In genomic region chr12:1791104-1791927, GRCh38 we compare ENCODE assay signal across 1 cellular context.
TF ChIP-seq lines count a peak whose summit lies in the region.

No MANE protein-coding gene starts in this region.

TF ChIP-seq in HepG2, 621 proteins besides CTCF, POLR2A, EP300 and RAD21 (continued from another document and continues in another):
- TF ChIP-seq DZIP1 (CRISPR knock-in tag; IDR thresholded peaks at IDR 0.05) = no peak
- TF ChIP-seq ZBTB20 (CRISPR knock-in tag; IDR thresholded peaks at IDR 0.05; ENCODE audit: borderline replicate concordance, low read depth) = no peak
- TF ChIP-seq NFE2 (CRISPR knock-in tag; IDR thresholded peaks at IDR 0.05) = no peak
- TF ChIP-seq ZNF564 (CRISPR knock-in tag; IDR thresholded peaks at IDR 0.05) = no peak
- peak; percentile 91 for TF ChIP-seq SMC3 (IDR thresholded peaks at IDR 0.05; ENCODE audit: low read length)
- no peak for TF ChIP-seq ZNF276 (CRISPR knock-in tag; IDR thresholded peaks at IDR 0.05; ENCODE audit: low read depth)
- TF ChIP-seq ZNF850 (CRISPR knock-in tag; conservative IDR thresholded peaks at IDR 0.05) = no peak
- TF ChIP-seq ADNP (CRISPR knock-in tag; IDR thresholded peaks at IDR 0.05) = no peak
- TF ChIP-seq GABPA (IDR thresholded peaks at IDR 0.05; ENCODE audit: low read depth, low read length) = no peak
- 0 out of 2 replicates have a peak, but pooled peaks have one; percentile 12 for TF ChIP-seq GABPA (CRISPR knock-in tag; IDR thresholded peaks at IDR 0.05; ENCODE audit: low read depth)
- TF ChIP-seq ZFP36L1 (CRISPR knock-in tag; IDR thresholded peaks at IDR 0.05) = peak; percentile 20; the same call in 1 of the 2 replicates
- no peak for TF ChIP-seq GMEB1 (CRISPR knock-in tag; IDR thresholded peaks at IDR 0.05; ENCODE audit: borderline replicate concordance)
- TF ChIP-seq REST (IDR thresholded peaks at IDR 0.05; ENCODE audit: borderline replicate concordance in 1 of 2, low read depth in 1 of 2, low read length in 2 of 2) = no peak
- TF ChIP-seq REL (CRISPR knock-in tag; conservative IDR thresholded peaks at IDR 0.05) = no peak
- TF ChIP-seq, protein P1, sequence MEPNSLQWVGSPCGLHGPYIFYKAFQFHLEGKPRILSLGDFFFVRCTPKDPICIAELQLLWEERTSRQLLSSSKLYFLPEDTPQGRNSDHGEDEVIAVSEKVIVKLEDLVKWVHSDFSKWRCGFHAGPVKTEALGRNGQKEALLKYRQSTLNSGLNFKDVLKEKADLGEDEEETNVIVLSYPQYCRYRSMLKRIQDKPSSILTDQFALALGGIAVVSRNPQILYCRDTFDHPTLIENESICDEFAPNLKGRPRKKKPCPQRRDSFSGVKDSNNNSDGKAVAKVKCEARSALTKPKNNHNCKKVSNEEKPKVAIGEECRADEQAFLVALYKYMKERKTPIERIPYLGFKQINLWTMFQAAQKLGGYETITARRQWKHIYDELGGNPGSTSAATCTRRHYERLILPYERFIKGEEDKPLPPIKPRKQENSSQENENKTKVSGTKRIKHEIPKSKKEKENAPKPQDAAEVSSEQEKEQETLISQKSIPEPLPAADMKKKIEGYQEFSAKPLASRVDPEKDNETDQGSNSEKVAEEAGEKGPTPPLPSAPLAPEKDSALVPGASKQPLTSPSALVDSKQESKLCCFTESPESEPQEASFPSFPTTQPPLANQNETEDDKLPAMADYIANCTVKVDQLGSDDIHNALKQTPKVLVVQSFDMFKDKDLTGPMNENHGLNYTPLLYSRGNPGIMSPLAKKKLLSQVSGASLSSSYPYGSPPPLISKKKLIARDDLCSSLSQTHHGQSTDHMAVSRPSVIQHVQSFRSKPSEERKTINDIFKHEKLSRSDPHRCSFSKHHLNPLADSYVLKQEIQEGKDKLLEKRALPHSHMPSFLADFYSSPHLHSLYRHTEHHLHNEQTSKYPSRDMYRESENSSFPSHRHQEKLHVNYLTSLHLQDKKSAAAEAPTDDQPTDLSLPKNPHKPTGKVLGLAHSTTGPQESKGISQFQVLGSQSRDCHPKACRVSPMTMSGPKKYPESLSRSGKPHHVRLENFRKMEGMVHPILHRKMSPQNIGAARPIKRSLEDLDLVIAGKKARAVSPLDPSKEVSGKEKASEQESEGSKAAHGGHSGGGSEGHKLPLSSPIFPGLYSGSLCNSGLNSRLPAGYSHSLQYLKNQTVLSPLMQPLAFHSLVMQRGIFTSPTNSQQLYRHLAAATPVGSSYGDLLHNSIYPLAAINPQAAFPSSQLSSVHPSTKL (CRISPR knock-in tag; IDR thresholded peaks at IDR 0.05) = peak; percentile 16; the same call in 1 of the 2 replicates
- peak; percentile 50 for TF ChIP-seq AGO2 (optimal IDR thresholded peaks at IDR 0.05; ENCODE audit: low read depth, low read length)
- no peak for TF ChIP-seq HNRNPH1 (optimal IDR thresholded peaks at IDR 0.05; ENCODE audit: low read depth, low read length)
- no peak for TF ChIP-seq MEIS1 (CRISPR knock-in tag; IDR thresholded peaks at IDR 0.05; ENCODE audit: borderline replicate concordance)
- no peak for TF ChIP-seq ZNF749 (CRISPR knock-in tag; IDR thresholded peaks at IDR 0.05; ENCODE audit: borderline replicate concordance)
- TF ChIP-seq HINFP (CRISPR knock-in tag; IDR thresholded peaks at IDR 0.05; ENCODE audit: low read depth) = no peak
- no peak for TF ChIP-seq ZNF326 (CRISPR knock-in tag; IDR thresholded peaks at IDR 0.05; ENCODE audit: borderline replicate concordance)
- peak; percentile 49 for TF ChIP-seq RBM22 (optimal IDR thresholded peaks at IDR 0.05; ENCODE audit: low read length)
- no peak for TF ChIP-seq HNF1B (CRISPR knock-in tag; IDR thresholded peaks at IDR 0.05)
- TF ChIP-seq SMARCC2 (IDR thresholded peaks at IDR 0.05) = no peak
- no peak for TF ChIP-seq KAT8 (CRISPR knock-in tag; IDR thresholded peaks at IDR 0.05)
- TF ChIP-seq, protein P2, sequence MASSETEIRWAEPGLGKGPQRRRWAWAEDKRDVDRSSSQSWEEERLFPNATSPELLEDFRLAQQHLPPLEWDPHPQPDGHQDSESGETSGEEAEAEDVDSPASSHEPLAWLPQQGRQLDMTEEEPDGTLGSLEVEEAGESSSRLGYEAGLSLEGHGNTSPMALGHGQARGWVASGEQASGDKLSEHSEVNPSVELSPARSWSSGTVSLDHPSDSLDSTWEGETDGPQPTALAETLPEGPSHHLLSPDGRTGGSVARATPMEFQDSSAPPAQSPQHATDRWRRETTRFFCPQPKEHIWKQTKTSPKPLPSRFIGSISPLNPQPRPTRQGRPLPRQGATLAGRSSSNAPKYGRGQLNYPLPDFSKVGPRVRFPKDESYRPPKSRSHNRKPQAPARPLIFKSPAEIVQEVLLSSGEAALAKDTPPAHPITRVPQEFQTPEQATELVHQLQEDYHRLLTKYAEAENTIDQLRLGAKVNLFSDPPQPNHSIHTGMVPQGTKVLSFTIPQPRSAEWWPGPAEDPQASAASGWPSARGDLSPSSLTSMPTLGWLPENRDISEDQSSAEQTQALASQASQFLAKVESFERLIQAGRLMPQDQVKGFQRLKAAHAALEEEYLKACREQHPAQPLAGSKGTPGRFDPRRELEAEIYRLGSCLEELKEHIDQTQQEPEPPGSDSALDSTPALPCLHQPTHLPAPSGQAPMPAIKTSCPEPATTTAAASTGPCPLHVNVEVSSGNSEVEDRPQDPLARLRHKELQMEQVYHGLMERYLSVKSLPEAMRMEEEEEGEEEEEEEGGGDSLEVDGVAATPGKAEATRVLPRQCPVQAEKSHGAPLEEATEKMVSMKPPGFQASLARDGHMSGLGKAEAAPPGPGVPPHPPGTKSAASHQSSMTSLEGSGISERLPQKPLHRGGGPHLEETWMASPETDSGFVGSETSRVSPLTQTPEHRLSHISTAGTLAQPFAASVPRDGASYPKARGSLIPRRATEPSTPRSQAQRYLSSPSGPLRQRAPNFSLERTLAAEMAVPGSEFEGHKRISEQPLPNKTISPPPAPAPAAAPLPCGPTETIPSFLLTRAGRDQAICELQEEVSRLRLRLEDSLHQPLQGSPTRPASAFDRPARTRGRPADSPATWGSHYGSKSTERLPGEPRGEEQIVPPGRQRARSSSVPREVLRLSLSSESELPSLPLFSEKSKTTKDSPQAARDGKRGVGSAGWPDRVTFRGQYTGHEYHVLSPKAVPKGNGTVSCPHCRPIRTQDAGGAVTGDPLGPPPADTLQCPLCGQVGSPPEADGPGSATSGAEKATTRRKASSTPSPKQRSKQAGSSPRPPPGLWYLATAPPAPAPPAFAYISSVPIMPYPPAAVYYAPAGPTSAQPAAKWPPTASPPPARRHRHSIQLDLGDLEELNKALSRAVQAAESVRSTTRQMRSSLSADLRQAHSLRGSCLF (CRISPR knock-in tag; IDR thresholded peaks at IDR 0.05; ENCODE audit: borderline replicate concordance) = no peak
- no peak for TF ChIP-seq ARID2 (CRISPR knock-in tag; IDR thresholded peaks at IDR 0.05; ENCODE audit: borderline replicate concordance)
- TF ChIP-seq ZMYM3 (CRISPR knock-in tag; IDR thresholded peaks at IDR 0.05) = no peak
- TF ChIP-seq FOXO4 (CRISPR knock-in tag; conservative IDR thresholded peaks at IDR 0.05) = no peak
- no peak for TF ChIP-seq POLR2AphosphoS5 (IDR thresholded peaks at IDR 0.05; ENCODE audit: low read depth, low read length)
- no peak for TF ChIP-seq SIX1 (CRISPR knock-in tag; IDR thresholded peaks at IDR 0.05; ENCODE audit: borderline replicate concordance)
- TF ChIP-seq ZNF788 (CRISPR knock-in tag; IDR thresholded peaks at IDR 0.05; ENCODE audit: borderline replicate concordance) = no peak
